In genomic region chr16:6636457-6636856, GRCh38 we compare ENCODE assay signal across 37 cellular contexts.
"Had no signal": no experiment of that assay in that cellular context is flagged by ENCODE, and none has a peak within 500 bp of the region (broad histone marks: within the 10 kb centered on the region; RNA-seq: fewer than 3 reads in every experiment).

No MANE protein-coding gene starts in this region.

- H3K36me3 ChIP-seq: MG63 had no signal

- H3K9me3 ChIP-seq: MG63 had no signal

- DNase-seq: Kasumi-1, MG63, MM.1S, MV-4-11, NCI-H1048, NCI-H1092, NCI-H1092 treated with DMSO at 0.1 percent for 48 hours, NCI-H1105, NCI-H1105 treated with DMSO at 0.1 percent for 48 hours, NCI-H1417, NCI-H1417 treated with DMSO at 0.1 percent for 48 hours, NCI-H1436, NCI-H1436 treated with DMSO at 0.1 percent for 48 hours, NCI-H146, NCI-H1694, NCI-H1694 treated with DMSO at 0.1 percent for 48 hours, NCI-H187, NCI-H187 treated with DMSO at 0.1 percent for 48 hours, NCI-H1930, NCI-H2029, NCI-H2029 treated with DMSO at 0.1 percent for 48 hours, NCI-H2081, NCI-H2081 treated with DMSO at 0.1 percent for 48 hours, NCI-H2107, NCI-H2171, NCI-H2171 treated with DMSO at 0.1 percent for 48 hours, NCI-H2227 treated with DMSO at 0.1 percent for 48 hours, NCI-H226, NCI-H345, NCI-H446, NCI-H446 treated with DMSO at 0.1 percent for 48 hours, NCI-H510A, NCI-H510A treated with DMSO at 0.1 percent for 48 hours, NCI-H524, NCI-H524 treated with DMSO at 0.1 percent for 48 hours, NCI-H526, NCI-H526 treated with DMSO at 0.1 percent for 48 hours had no signal

- H3K27me3 ChIP-seq: MG63 had no signal

- H3K4me3 ChIP-seq: MG63 had no signal
